Comparison of ENCODE assay signal across 8 cellular contexts in genomic region chr9:32525506-32525905, GRCh38. TPM values are rescaled to one million over a fixed set of nuclear protein-coding genes. Genes with fewer than 3 reads are reported as not detected.
DNase-seq lines count a peak whose midpoint lies in the region; ATAC-seq, FAIRE-seq and TF ChIP-seq lines count a peak whose summit lies in the region.

No MANE protein-coding gene starts in this region.

- BruUV-seq in A673 (replicated peaks; lab: Mats Ljungman, UMichigan): no TSS peak

- TF ChIP-seq CTCF in A673 (conservative IDR thresholded peaks at IDR 0.05; ENCODE audit: low read depth, low read length) (no peak), ascending aorta (IDR thresholded peaks at IDR 0.05) (no peak)

- H3K4me3 ChIP-seq in A673 (ENCODE audit: low read depth, low read length, poor library complexity, severe bottlenecking): peak overlapping the region; percentile 69
- peak overlapping the region; percentile 71 to 78 for H3K4me3 ChIP-seq in ascending aorta
- peak overlapping the region; percentile 60 for H3K4me3 ChIP-seq in iPS-18c (ENCODE audit: insufficient read depth, low read depth, low read length)

- POLR2A ChIA-PET in A673 (lab: Charles Lee; ENCODE audit: low non-redundant PET): interaction anchor here (0.6 to 0.7 kb wide), 2 partner anchors 40 to 609 kb away, joined by 3 to 5 read pairs; no protein-coding TSS in a partner anchor

- H3K4me3 Mint-ChIP-seq in stimulated activated effector memory CD8-positive, alpha-beta T cell treated with anti-CD3 and anti-CD28 coated beads, Interleukin-12 subunit alpha, Interleukin-12 subunit beta, amount 100 ng/mL, for 72 hours: peak overlapping the region; percentile 93

- FAIRE-seq in GM19239 (lab: Jason Lieb, UNC): peak; percentile 4

- H3K9me3 ChIP-seq in A673 (ENCODE audit: low read depth, low read length, poor library complexity, severe bottlenecking) (no peaks in the 10 kb centered on the region), ascending aorta (no peaks in the 10 kb centered on the region), iPS-18c (ENCODE audit: control insufficient read depth, insufficient read depth, low read length) (no peaks in the 10 kb centered on the region)

- intact Hi-C loops in A673 (cut with micrococcal nuclease; ENCODE audit: unreplicated experiment) (loop anchor here (10.0 kb wide), 1 partner anchor 49 kb away; the partner anchor contains the start of gene NDUFB6), ascending aorta (cut with DNase I) (loop anchor here (10.0 kb wide), 1 partner anchor 91 kb away; no protein-coding TSS in a partner anchor)

- in situ Hi-C loops in KBM-7 (cut with MboI; ENCODE audit: low pct_unique_long_range_greater_than_20kb, low sequenced_read_pairs): no loop called here

- peak; percentile 4 for DNase-seq in A673 (ENCODE audit: low spot score)
- no peak for DNase-seq in GM19239 (ENCODE audit: insufficient read length, low spot score)
- peak; percentile 41 for DNase-seq in KBM-7
- DNase-seq in ascending aorta (ENCODE audit: low spot score in 2 of 2): no peak
- DNase-seq in stimulated activated effector memory CD8-positive, alpha-beta T cell treated with anti-CD3 and anti-CD28 coated beads, Interleukin-12 subunit alpha, Interleukin-12 subunit beta, amount 100 ng/mL, for 72 hours (ENCODE audit: low spot score in 2 of 2): no peak
- no peak for DNase-seq in NCI-H774 (lab: John Stamatoyannopoulos, UW)
- DNase-seq in NCI-H1930 (lab: John Stamatoyannopoulos, UW): no peak

- H3K4me1 ChIP-seq in A673 (ENCODE audit: insufficient read depth, low read length, poor library complexity, severe bottlenecking): peaks cover 13% of the 10 kb centered on the region
- peaks cover 7 to 17% of the 10 kb centered on the region in 2 donors for H3K4me1 ChIP-seq in ascending aorta

- H3K36me3 ChIP-seq in A673 (ENCODE audit: insufficient read depth, low read length, poor library complexity, severe bottlenecking) (no peaks in the 10 kb centered on the region), ascending aorta (no peaks in the 10 kb centered on the region)

- H3K27ac ChIP-seq in A673 (ENCODE audit: low read depth, low read length, poor library complexity, severe bottlenecking) (peak overlapping the region; percentile 73), ascending aorta (peak overlapping the region; percentile 78 to 79)

- peak; percentile 43 for ATAC-seq in stimulated activated effector memory CD8-positive, alpha-beta T cell treated with anti-CD3 and anti-CD28 coated beads, Interleukin-12 subunit alpha, Interleukin-12 subunit beta, amount 100 ng/mL, for 72 hours

- H3K9me3 Mint-ChIP-seq in stimulated activated effector memory CD8-positive, alpha-beta T cell treated with anti-CD3 and anti-CD28 coated beads, Interleukin-12 subunit alpha, Interleukin-12 subunit beta, amount 100 ng/mL, for 72 hours: no peaks in the 10 kb centered on the region

- peaks cover 30% of the 10 kb centered on the region for H3K4me1 Mint-ChIP-seq in stimulated activated effector memory CD8-positive, alpha-beta T cell treated with anti-CD3 and anti-CD28 coated beads, Interleukin-12 subunit alpha, Interleukin-12 subunit beta, amount 100 ng/mL, for 72 hours

- peaks cover 5% of the 10 kb centered on the region for H3K36me3 Mint-ChIP-seq in stimulated activated effector memory CD8-positive, alpha-beta T cell treated with anti-CD3 and anti-CD28 coated beads, Interleukin-12 subunit alpha, Interleukin-12 subunit beta, amount 100 ng/mL, for 72 hours

- peak overlapping the region; percentile 93 for H3K27ac Mint-ChIP-seq in stimulated activated effector memory CD8-positive, alpha-beta T cell treated with anti-CD3 and anti-CD28 coated beads, Interleukin-12 subunit alpha, Interleukin-12 subunit beta, amount 100 ng/mL, for 72 hours

- CTCF ChIA-PET in A673 (lab: Charles Lee): interaction anchor here (0.6 to 2.3 kb wide), 4 partner anchors 23 to 147 kb away, joined by 3 to 32 read pairs (median 4); no protein-coding TSS in a partner anchor

- H3K27me3 ChIP-seq in A673 (replicated peaks; ENCODE audit: insufficient read depth, low read depth, low read length, poor library complexity): no peaks in the 10 kb centered on the region
- no peaks in the 10 kb centered on the region for H3K27me3 ChIP-seq in ascending aorta

RNA-seq across cellular contexts. Expression of gene RIGI, which starts 0.5 kb away (rescaled TPM):
- total RNA-seq in A673 (2021) (5.9 and 7.4 TPM in 2 replicates), ascending aorta (1.9 TPM)

RNA-seq across cellular contexts. Expression of gene SMIM27, which starts 26.6 kb away (rescaled TPM):
- total RNA-seq in A673 (2021) (6.5 and 7.6 TPM in 2 replicates), ascending aorta (0.32 TPM)

RNA-seq across cellular contexts. Expression of gene TOPORS, which starts 26.9 kb away (rescaled TPM):
- total RNA-seq in A673 (2021) (25.3 and 26.8 TPM in 2 replicates), ascending aorta (5.2 TPM)

RNA-seq across cellular contexts. Expression of gene NDUFB6, which starts 47.5 kb away (rescaled TPM):
- 77.5 and 82.6 TPM in 2 replicates for total RNA-seq in A673 (2021)
- total RNA-seq in ascending aorta: 22.2 TPM

Comparison
In these comparisons a context has a peak if more than half of its experiments do, and no peak if none do; other contexts are left out.
1. DNase-seq: peak in A673 (single experiment) and KBM-7 (single experiment); none in GM19239 (single experiment), ascending aorta (0 of 2), stimulated activated effector memory CD8-positive, alpha-beta T cell treated with anti-CD3 and anti-CD28 coated beads, Interleukin-12 subunit alpha, Interleukin-12 subunit beta, amount 100 ng/mL, for 72 hours (0 of 2), NCI-H774 (single experiment) and NCI-H1930 (0 of 2).
2. Peak in every context shown above with its lines, with median percentiles within 50 percentile points of each other: H3K4me3 ChIP-seq.